ENCODE assay signal across 10 cellular contexts in the genomic region with DNA sequence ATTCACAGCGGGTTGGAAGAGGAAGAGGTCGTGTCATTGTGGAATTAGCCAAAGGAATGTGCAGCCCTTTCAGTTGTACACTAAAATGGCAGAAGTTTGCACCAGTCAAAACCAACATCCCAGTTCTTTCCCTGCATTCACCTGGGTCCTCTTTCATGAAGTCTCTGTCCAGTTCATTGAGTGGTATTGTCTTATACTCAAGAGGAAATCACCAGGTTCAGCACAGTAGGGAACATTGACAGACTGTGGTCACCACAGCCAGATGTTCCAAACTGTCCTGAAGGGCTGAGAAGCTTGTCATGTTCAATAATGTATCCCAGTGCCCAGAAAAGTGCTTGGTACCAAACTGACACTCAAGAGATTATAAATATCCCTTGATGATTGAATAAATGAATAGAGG.
DNase-seq lines count a peak whose midpoint lies in the region; ATAC-seq and TF ChIP-seq lines count a peak whose summit lies in the region.
"Had no signal": no experiment of that assay in that cellular context is flagged by ENCODE, and none has a peak within 500 bp of the region (broad histone marks: within the 10 kb centered on the region; RNA-seq: fewer than 3 reads in every experiment).

No MANE protein-coding gene starts in this region.

- peaks cover 28% of the 10 kb centered on the region for H3K4me1 Mint-ChIP-seq in activated naive CD4-positive, alpha-beta T cell treated with anti-CD3 and anti-CD28 coated beads for 36 hours (ENCODE audit: low read depth)
- peaks cover 26% of the 10 kb centered on the region for H3K4me1 Mint-ChIP-seq in activated naive CD8-positive, alpha-beta T cell treated with anti-CD3 and anti-CD28 coated beads, Interleukin-2, amount 50 U/mL, for 24 hours

- H3K27me3 Mint-ChIP-seq in activated naive CD4-positive, alpha-beta T cell treated with anti-CD3 and anti-CD28 coated beads for 36 hours (ENCODE audit: low read depth): no peaks in the 10 kb centered on the region
- no peaks in the 10 kb centered on the region for H3K27me3 Mint-ChIP-seq in activated naive CD8-positive, alpha-beta T cell treated with anti-CD3 and anti-CD28 coated beads, Interleukin-2, amount 50 U/mL, for 24 hours

- no peak for DNase-seq in activated naive CD4-positive, alpha-beta T cell treated with anti-CD3 and anti-CD28 coated beads for 36 hours
- no peak for DNase-seq in activated naive CD4-positive, alpha-beta T cell (lab: John Stamatoyannopoulos, UW)
- DNase-seq in NCI-H69 (lab: John Stamatoyannopoulos, UW) (peak; percentile 46), substantia nigra (lab: John Stamatoyannopoulos, UW) (no peak), AG08395 (ENCODE audit: low spot score) (no peak), A172 (ENCODE audit: low spot score) (no peak), osteoblast (ENCODE audit: insufficient read length, low spot score, missing footprints) (no peak)
- no peak for DNase-seq in activated naive CD8-positive, alpha-beta T cell treated with anti-CD3 and anti-CD28 coated beads, Interleukin-2, amount 50 U/mL, for 24 hours
- DNase-seq: Karpas-422 had no signal

- TF ChIP-seq CTCF in osteoblast (IDR thresholded peaks at IDR 0.05; ENCODE audit: extremely low read depth, low read depth, low read length): no peak

- no peak overlapping the region for H3K4me3 ChIP-seq in osteoblast (ENCODE audit: insufficient read depth, low read length)
- H3K4me3 ChIP-seq: uterus had no signal

- no peaks in the 10 kb centered on the region for H3K79me2 ChIP-seq in osteoblast (ENCODE audit: insufficient read depth, low read length)

- H2AFZ ChIP-seq in osteoblast (ENCODE audit: low read length): no peak overlapping the region

- no peaks in the 10 kb centered on the region for H3K9me3 Mint-ChIP-seq in activated naive CD4-positive, alpha-beta T cell treated with anti-CD3 and anti-CD28 coated beads for 36 hours
- no peaks in the 10 kb centered on the region for H3K9me3 Mint-ChIP-seq in activated naive CD8-positive, alpha-beta T cell treated with anti-CD3 and anti-CD28 coated beads, Interleukin-2, amount 50 U/mL, for 24 hours

- intact Hi-C loops in activated naive CD4-positive, alpha-beta T cell treated with anti-CD3 and anti-CD28 coated beads for 36 hours (cut with micrococcal nuclease): loop anchor here (1.0 to 2.0 kb wide), 2 partner anchors 11 to 41 kb away; no protein-coding TSS in a partner anchor

- ATAC-seq in activated naive CD8-positive, alpha-beta T cell treated with anti-CD3 and anti-CD28 coated beads, Interleukin-2, amount 50 U/mL, for 24 hours: no peak

- H4K20me1 ChIP-seq in osteoblast (ENCODE audit: insufficient read depth, low read length): no peaks in the 10 kb centered on the region

- no peaks in the 10 kb centered on the region for H3K27me3 ChIP-seq in osteoblast (ENCODE audit: insufficient read depth, low read length)
- H3K27me3 ChIP-seq: uterus had no signal

- no peaks in the 10 kb centered on the region for H3K36me3 Mint-ChIP-seq in activated naive CD4-positive, alpha-beta T cell treated with anti-CD3 and anti-CD28 coated beads for 36 hours (ENCODE audit: low read depth)
- no peaks in the 10 kb centered on the region for H3K36me3 Mint-ChIP-seq in activated naive CD8-positive, alpha-beta T cell treated with anti-CD3 and anti-CD28 coated beads, Interleukin-2, amount 50 U/mL, for 24 hours (ENCODE audit: low read depth)

- peaks cover 3% of the 10 kb centered on the region for H3K4me1 ChIP-seq in osteoblast (ENCODE audit: insufficient read depth, low read length)
- H3K4me1 ChIP-seq: uterus had no signal

- H3K27ac ChIP-seq in substantia nigra (ENCODE audit: low read depth, low read length, poor library complexity, severe bottlenecking) (peak overlapping the region; percentile 27), osteoblast (ENCODE audit: low read depth, low read length) (no peak overlapping the region)
- H3K27ac ChIP-seq: uterus had no signal

- CTCF ChIA-PET in activated naive CD4-positive, alpha-beta T cell treated with anti-CD3 and anti-CD28 coated beads for 36 hours (lab: Charles Lee): interaction anchor here (0.6 to 1.4 kb wide), 2 partner anchors 11 to 35 kb away, joined by 4 read pairs; no protein-coding TSS in a partner anchor

- H3K36me3 ChIP-seq in osteoblast (ENCODE audit: insufficient read depth, low read length): no peaks in the 10 kb centered on the region
- H3K36me3 ChIP-seq: uterus had no signal

- H3K9me3 ChIP-seq in osteoblast (ENCODE audit: low read depth, low read length): no peaks in the 10 kb centered on the region
- H3K9me3 ChIP-seq: uterus had no signal

- H3K4me2 ChIP-seq in osteoblast (ENCODE audit: insufficient read depth, low read length): no peak overlapping the region

- H3K27ac Mint-ChIP-seq in activated naive CD4-positive, alpha-beta T cell treated with anti-CD3 and anti-CD28 coated beads for 36 hours: peak overlapping the region; percentile 73
- H3K27ac Mint-ChIP-seq in activated naive CD8-positive, alpha-beta T cell treated with anti-CD3 and anti-CD28 coated beads, Interleukin-2, amount 50 U/mL, for 24 hours: peak overlapping the region; percentile 73

- H3K4me3 Mint-ChIP-seq in activated naive CD4-positive, alpha-beta T cell treated with anti-CD3 and anti-CD28 coated beads for 36 hours: no peak overlapping the region
- H3K4me3 Mint-ChIP-seq in activated naive CD8-positive, alpha-beta T cell treated with anti-CD3 and anti-CD28 coated beads, Interleukin-2, amount 50 U/mL, for 24 hours: no peak overlapping the region
